ENCODE assay signal across 9 cellular contexts in the genomic region with DNA sequence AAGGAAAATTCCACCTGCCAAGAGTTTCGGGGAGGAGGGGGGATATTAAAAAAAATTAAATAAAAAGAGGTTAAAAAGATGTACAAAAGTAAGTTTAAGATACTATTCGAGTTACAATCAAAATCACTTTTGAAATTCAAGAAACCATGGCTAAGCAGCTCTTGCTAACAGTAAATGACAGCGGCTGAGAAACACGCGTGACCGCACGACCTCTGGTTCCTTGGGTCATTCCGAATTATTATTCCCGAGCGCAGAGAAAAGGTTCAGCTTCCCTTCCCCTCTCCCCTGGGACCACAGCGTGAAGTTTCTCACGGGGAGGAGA. TPM values are rescaled to one million over a fixed set of nuclear protein-coding genes. Genes with fewer than 3 reads are reported as not detected.
A peak's percentile ranks its signal among the peaks of the same experiment; 100 is the strongest.
DNase-seq lines count a peak whose midpoint lies in the region; ATAC-seq, FAIRE-seq and TF ChIP-seq lines count a peak whose summit lies in the region.
"Had no signal": no experiment of that assay in that cellular context is flagged by ENCODE, and none has a peak within 500 bp of the region (broad histone marks: within the 10 kb centered on the region; RNA-seq: fewer than 3 reads in every experiment).

No MANE protein-coding gene starts in this region.

- H3K9me3 ChIP-seq in K562 (replicated peaks; ENCODE audit: control insufficient read depth, insufficient read depth, low read depth, low read length) (no peaks in the 10 kb centered on the region), lower lobe of right lung (no peaks in the 10 kb centered on the region), tibial nerve (no peaks in the 10 kb centered on the region)

- H3K4me3 Mint-ChIP-seq in activated T-cell treated with anti-CD3 and anti-CD28 coated beads, Interleukin-2, amount 50 U/mL, for 4 hours: peak overlapping the region; percentile 93

- H3K36me3 Mint-ChIP-seq in activated T-cell treated with anti-CD3 and anti-CD28 coated beads, Interleukin-2, amount 50 U/mL, for 4 hours (ENCODE audit: insufficient read depth): peaks cover 8% of the 10 kb centered on the region

- H3K27me3 ChIP-seq in K562 (ENCODE audit: control insufficient read depth in 2 of 2, insufficient read depth in 2 of 2, low read length in 2 of 2) (no peaks in the 10 kb centered on the region), lower lobe of right lung (ENCODE audit: low read depth) (no peaks in the 10 kb centered on the region), tibial nerve (no peaks in the 10 kb centered on the region)

- H3K27ac ChIP-seq in K562 (ENCODE audit: extremely low read depth, low read depth, low read length): peak overlapping the region; percentile 85
- H3K27ac ChIP-seq in lower lobe of right lung: peak overlapping the region; percentile 92
- H3K27ac ChIP-seq in tibial nerve: peak overlapping the region; percentile 85 to 95 (median 90)

- 1% methylated on average over 12 of the region's 12 CpGs for WGBS in K562 (ENCODE audit: insufficient coverage, low coverage, missing lambda C conversion rate)
- 3 to 5% methylated on average over 12 of the region's 12 CpGs for WGBS in tibial nerve, 2 donors

- H3K36me3 ChIP-seq in K562 (ENCODE audit: control insufficient read depth, insufficient read depth, low read length): peaks cover 30% of the 10 kb centered on the region
- peaks cover 30% of the 10 kb centered on the region for H3K36me3 ChIP-seq in lower lobe of right lung
- H3K36me3 ChIP-seq in tibial nerve: peaks cover 0 to 15% (median 5%) of the 10 kb centered on the region in 3 donors

- BruUV-seq in K562 (replicated peaks; lab: Mats Ljungman, UMichigan): no TSS peak

- H2AFZ ChIP-seq in K562 (ENCODE audit: low read depth, low read length): peak overlapping the region; percentile 98

- CTCF ChIA-PET in K562 (lab: Yijun Ruan, JAX; ENCODE audit: low intra/inter-chr PET ratio): interaction anchor here (2.0 kb wide), 1 partner anchor 8 kb away, joined by 10 read pairs; no protein-coding TSS in a partner anchor

- H3K79me2 ChIP-seq in K562 (ENCODE audit: control insufficient read depth, insufficient read depth, low read length): peaks cover 21% of the 10 kb centered on the region

- peaks cover 17% of the 10 kb centered on the region for H3K4me1 Mint-ChIP-seq in activated T-cell treated with anti-CD3 and anti-CD28 coated beads, Interleukin-2, amount 50 U/mL, for 4 hours (ENCODE audit: low read depth)

- in situ Hi-C loops in K562 (cut with MboI) (no loop called here), GM13977 (cut with MboI; ENCODE audit: low pct_unique_long_range_greater_than_20kb, low sequenced_read_pairs, unreplicated experiment) (no loop called here)

- no peak for TF ChIP-seq POLR2A in K562 (conservative IDR thresholded peaks at IDR 0.05)
- TF ChIP-seq POLR2A in tibial nerve (IDR thresholded peaks at IDR 0.05): no peak

- POLR2A ChIA-PET in K562 (lab: Yijun Ruan, JAX): interaction anchor here (0.6 to 5.3 kb wide), 17 partner anchors 8 to 346 kb away, joined by 3 to 68 read pairs (median 5); partner anchors contain the start of gene ZDHHC14

- 0 out of 2 replicates have a peak, but pooled peaks cover 4% of the 10 kb centered on the region for H4K20me1 ChIP-seq in K562 (replicated peaks; ENCODE audit: control insufficient read depth, insufficient read depth, low read length)

- no peak for FAIRE-seq in K562 (lab: Jason Lieb, UNC)

- TF ChIP-seq EP300 in K562 (IDR thresholded peaks at IDR 0.05; ENCODE audit: low read length): no peak
- no peak for TF ChIP-seq EP300 in tibial nerve (IDR thresholded peaks at IDR 0.05)

- H3K27me3 Mint-ChIP-seq in activated T-cell treated with anti-CD3 and anti-CD28 coated beads, Interleukin-2, amount 50 U/mL, for 4 hours (ENCODE audit: low read depth): peaks cover 15% of the 10 kb centered on the region

- peak overlapping the region; percentile 83 to 99 for H3K9ac ChIP-seq in K562 (ENCODE audit: insufficient read depth in 1 of 2, low read depth in 2 of 2, low read length in 2 of 2)

- DNase-seq in activated T-cell treated with anti-CD3 and anti-CD28 coated beads, Interleukin-2, amount 50 U/mL, for 4 hours: no peak
- DNase-seq in activated T-cell treated with anti-CD3 and anti-CD28 coated beads, Interleukin-2, amount 50 U/mL, for 48 hours: no peak
- no peak for DNase-seq in K562 (ENCODE audit: extremely low read depth in 1 of 4, low spot score in 3 of 4)
- DNase-seq in lower lobe of right lung: no peak
- DNase-seq in tibial nerve (ENCODE audit: low spot score in 2 of 2): no peak
- no peak for DNase-seq in activated effector memory CD4-positive, alpha-beta T cell treated with anti-CD3 and anti-CD28 coated beads, Interleukin-2, amount 50 U/mL, for 16 hours
- DNase-seq in GM13977 (ENCODE audit: low spot score): no peak
- no peak for DNase-seq in HT-29 (ENCODE audit: low spot score)
- DNase-seq: DMS 273 treated with DMSO at 0.1 percent for 48 hours had no signal

- no peaks in the 10 kb centered on the region for H3K9me3 Mint-ChIP-seq in activated T-cell treated with anti-CD3 and anti-CD28 coated beads, Interleukin-2, amount 50 U/mL, for 4 hours

- H3K4me1 ChIP-seq in K562 (replicated peaks in 1 of 2; ENCODE audit: control insufficient read depth in 2 of 2, insufficient read depth in 2 of 2, low read length in 2 of 2): peaks cover 12 to 18% of the 10 kb centered on the region in 2 experiments
- H3K4me1 ChIP-seq in lower lobe of right lung: peaks cover 15% of the 10 kb centered on the region
- H3K4me1 ChIP-seq in tibial nerve: peaks cover 0 to 24% (median 11%) of the 10 kb centered on the region in 4 donors

- intact Hi-C loops in K562 (cut with micrococcal nuclease) (loop anchor here (2.0 to 5.0 kb wide), 2 partner anchors 58 to 290 kb away; partner anchors contain the start of gene ZDHHC14), lower lobe of right lung (cut with DNase I) (loop anchor here (10.0 kb wide), 1 partner anchor 262 kb away; no protein-coding TSS in a partner anchor)

- TF ChIP-seq CTCF in K562 (IDR thresholded peaks at IDR 0.05 in 2 of 3, conservative IDR thresholded peaks at IDR 0.05 in 1 of 3; ENCODE audit: insufficient read depth in 2 of 3, low read depth in 1 of 3, low read length in 3 of 3) (no peak), lower lobe of right lung (IDR thresholded peaks at IDR 0.05) (no peak), tibial nerve (IDR thresholded peaks at IDR 0.05) (no peak), GM13977 (IDR thresholded peaks at IDR 0.05; ENCODE audit: extremely low read depth, insufficient read depth, missing control alignments) (no peak)

- ATAC-seq in activated T-cell treated with anti-CD3 and anti-CD28 coated beads, Interleukin-2, amount 50 U/mL, for 4 hours: no peak
- ATAC-seq in K562 (no peak), lower lobe of right lung (no peak)

- TF ChIP-seq RAD21 in K562 (CRISPR knock-in tag; conservative IDR thresholded peaks at IDR 0.05 in 1 of 2, IDR thresholded peaks at IDR 0.05 in 1 of 2): no peak

- peak overlapping the region; percentile 66 for H3K4me3 ChIP-seq in K562
- peak overlapping the region; percentile 92 for H3K4me3 ChIP-seq in lower lobe of right lung
- peak overlapping the region; percentile 69 to 91 (median 74) for H3K4me3 ChIP-seq in tibial nerve

- peak overlapping the region; percentile 90 for H3K4me2 ChIP-seq in K562 (ENCODE audit: insufficient read depth, low read length)

- H3K9me1 ChIP-seq in K562 (ENCODE audit: control insufficient read depth, insufficient read depth, low read length): no peaks in the 10 kb centered on the region

RNA-seq across cellular contexts. Expression of gene TMEM242, which starts 0.6 kb away (rescaled TPM):
- total RNA-seq in activated T-cell treated with anti-CD3 and anti-CD28 coated beads, Interleukin-2, amount 50 U/mL, for 4 hours: 10 to 100 TPM; 10.0 to 12.8 (median 10.1) TPM
- 22.9 and 46.7 TPM in 2 replicates for total RNA-seq in K562 (2011; cell fraction: chromatin; rRNA removed; ENCODE audit: low replicate concordance)
- 19.5 and 19.6 TPM in 2 replicates for total RNA-seq in K562 (2011; cell fraction: nucleolus; rRNA removed)
- total RNA-seq in K562 (2011; cell fraction: nucleoplasm; rRNA removed): 38.3 and 79.8 TPM in 2 replicates
- total RNA-seq in K562 (2014; rRNA removed) (10.1 and 16.3 TPM in 2 replicates), K562 (2014; rRNA removed; fragmentation: Illumina TruSeq; extraction: Trizol) (14.2 and 15.4 TPM in 2 replicates), K562 (2015; rRNA removed; fragmentation: Illumina TruSeq; extraction: Trizol) (9.0 and 9.5 TPM in 2 replicates), K562 (2021) (17.0 and 18.2 TPM in 2 replicates), lower lobe of right lung (10.9 TPM), tibial nerve (1 to 10 TPM; 4.9 to 8.2 (median 7.0) TPM)
- polyA plus RNA-seq in K562 (2011; rRNA removed) (13.1 and 16.5 TPM in 2 replicates), K562 (2014; fragmentation: Illumina TruSeq; extraction: Trizol) (10.7 and 11.4 TPM in 2 replicates), K562 (2014; fragmentation: Nextera tagmentation; extraction: Ambion mirVana) (10 to 100 TPM; 24.3 to 35.3 TPM), K562 (2014; rRNA removed) (20.9 and 23.8 TPM in 2 replicates)
- polyA plus RNA-seq in K562 (2011; cell fraction: cytosol; rRNA removed): 3.9 and 6.4 TPM in 2 replicates
- polyA plus RNA-seq in K562 (2011; cell fraction: nucleus; rRNA removed): 5.9 and 7.9 TPM in 2 replicates
- 10.4 and 13.3 TPM in 2 replicates for polyA plus RNA-seq in K562 (2012)
- polyA minus RNA-seq in K562 (2011; rRNA and poly(A)+ RNA removed): 6.4 and 7.7 TPM in 2 replicates
- 1.6 and 2.5 TPM in 2 replicates for polyA minus RNA-seq in K562 (2011; cell fraction: cytosol; rRNA and poly(A)+ RNA removed)
- polyA minus RNA-seq in K562 (2011; cell fraction: nucleus; rRNA and poly(A)+ RNA removed): 7.5 and 10.7 TPM in 2 replicates
- total RNA-seq in HT-29 (2014; rRNA removed; shearing (Covaris generic)): 1.7 and 4.3 TPM in 2 replicates

RNA-seq across cellular contexts. Expression of gene ZDHHC14, which starts 58.2 kb away (rescaled TPM):
- 1 to 10 TPM; 5.6 to 6.0 (median 5.7) TPM for total RNA-seq in activated T-cell treated with anti-CD3 and anti-CD28 coated beads, Interleukin-2, amount 50 U/mL, for 4 hours
- total RNA-seq in K562 (2011; cell fraction: chromatin; rRNA removed; ENCODE audit: low replicate concordance): 37.6 and 49.9 TPM in 2 replicates
- total RNA-seq in K562 (2011; cell fraction: nucleolus; rRNA removed): 23.3 and 28.0 TPM in 2 replicates
- total RNA-seq in K562 (2011; cell fraction: nucleoplasm; rRNA removed): 34.2 and 58.8 TPM in 2 replicates
- total RNA-seq in K562 (2014; rRNA removed) (17.2 and 20.6 TPM in 2 replicates), K562 (2014; rRNA removed; fragmentation: Illumina TruSeq; extraction: Trizol) (9.3 and 10.2 TPM in 2 replicates), K562 (2015; rRNA removed; fragmentation: Illumina TruSeq; extraction: Trizol) (12.1 and 13.8 TPM in 2 replicates), K562 (2021) (23.1 and 24.2 TPM in 2 replicates), lower lobe of right lung (9.3 TPM), tibial nerve (10 to 100 TPM; 11.4 to 20.8 (median 15.6) TPM)
- polyA plus RNA-seq in K562 (2011; rRNA removed) (6.1 and 9.4 TPM in 2 replicates), K562 (2014; fragmentation: Illumina TruSeq; extraction: Trizol) (15.3 and 21.4 TPM in 2 replicates), K562 (2014; fragmentation: Nextera tagmentation; extraction: Ambion mirVana) (under 1 TPM; 0.92 to 0.98 TPM), K562 (2014; rRNA removed) (13.5 and 19.4 TPM in 2 replicates)
- polyA plus RNA-seq in K562 (2011; cell fraction: cytosol; rRNA removed): 5.7 and 25.9 TPM in 2 replicates
- polyA plus RNA-seq in K562 (2011; cell fraction: nucleus; rRNA removed): 9.8 and 25.2 TPM in 2 replicates
- 15.2 and 17.9 TPM in 2 replicates for polyA plus RNA-seq in K562 (2012)
- 4.9 and 9.7 TPM in 2 replicates for polyA minus RNA-seq in K562 (2011; rRNA and poly(A)+ RNA removed)
- polyA minus RNA-seq in K562 (2011; cell fraction: cytosol; rRNA and poly(A)+ RNA removed): 5.5 and 9.4 TPM in 2 replicates
- 9.3 and 15.9 TPM in 2 replicates for polyA minus RNA-seq in K562 (2011; cell fraction: nucleus; rRNA and poly(A)+ RNA removed)
- total RNA-seq in HT-29 (2014; rRNA removed; shearing (Covaris generic)): 4.7 and 6.2 TPM in 2 replicates
